In genomic region chr16:30406911-30407793, GRCh38 we compare ENCODE assay signal across 1 cellular context.
TF ChIP-seq lines count a peak whose summit lies in the region.

Gene ZNF771 (plus strand): TSS chr16:30407606. CDS start chr16:30408054, 448 bp downstream.

TF ChIP-seq in HepG2, 621 proteins besides CTCF, POLR2A, EP300 and RAD21 (continued from another document and continues in another):
- TF ChIP-seq ZIK1 (CRISPR knock-in tag; IDR thresholded peaks at IDR 0.05; ENCODE audit: borderline replicate concordance, low read depth) (peak; percentile 64; the same call in 1 of the 2 replicates), FOSL2 (CRISPR knock-in tag; IDR thresholded peaks at IDR 0.05) (peak; percentile 75), SNRNP70 (IDR thresholded peaks at IDR 0.05; ENCODE audit: low read depth, low read length) (no peak), FOXA1 (IDR thresholded peaks at IDR 0.05) (no peak), FOXA1 (CRISPR knock-in tag; IDR thresholded peaks at IDR 0.05) (no peak), ATF7-NPFF (CRISPR knock-in tag; IDR thresholded peaks at IDR 0.05; ENCODE audit: low read depth) (peak; percentile 84), SIX1 (CRISPR knock-in tag; IDR thresholded peaks at IDR 0.05; ENCODE audit: borderline replicate concordance) (no peak), MTA3 (CRISPR knock-in tag; IDR thresholded peaks at IDR 0.05) (no peak), JARID2 (CRISPR knock-in tag; IDR thresholded peaks at IDR 0.05; ENCODE audit: insufficient replicate concordance) (no peak), ZFP1 (CRISPR knock-in tag; IDR thresholded peaks at IDR 0.05) (no peak; the same call in 1 of the 2 replicates), HMG20B (CRISPR knock-in tag; conservative IDR thresholded peaks at IDR 0.05) (no peak), ZBTB10 (CRISPR knock-in tag; IDR thresholded peaks at IDR 0.05; ENCODE audit: borderline replicate concordance) (no peak), ARID2 (CRISPR knock-in tag; IDR thresholded peaks at IDR 0.05; ENCODE audit: borderline replicate concordance) (peak; percentile 90; the same call in 1 of the 2 replicates), RBM22 (optimal IDR thresholded peaks at IDR 0.05; ENCODE audit: low read length) (no peak), PAX8 (CRISPR knock-in tag; IDR thresholded peaks at IDR 0.05; ENCODE audit: borderline replicate concordance) (peak; percentile 85; the same call in 1 of the 2 replicates), SRY (CRISPR knock-in tag; IDR thresholded peaks at IDR 0.05) (peak; percentile 56), ZNF460 (CRISPR knock-in tag; IDR thresholded peaks at IDR 0.05; ENCODE audit: borderline replicate concordance) (no peak), ZNF234 (CRISPR knock-in tag; conservative IDR thresholded peaks at IDR 0.05) (0 out of 2 replicates have a peak, but pooled peaks have one; percentile 78), TP53 (CRISPR knock-in tag; conservative IDR thresholded peaks at IDR 0.05) (no peak), TFDP2 (CRISPR knock-in tag; IDR thresholded peaks at IDR 0.05) (peak; percentile 67), ZNF780A (CRISPR knock-in tag; IDR thresholded peaks at IDR 0.05) (no peak), ZNF704 (CRISPR knock-in tag; IDR thresholded peaks at IDR 0.05; ENCODE audit: borderline replicate concordance) (peak; percentile 94; the same call in 1 of the 2 replicates), NR0B2 (CRISPR knock-in tag; IDR thresholded peaks at IDR 0.05) (peak; percentile 90), NCOA2 (CRISPR knock-in tag; IDR thresholded peaks at IDR 0.05) (peak; percentile 40; the same call in 1 of the 2 replicates), ETS1 (CRISPR knock-in tag; IDR thresholded peaks at IDR 0.05) (no peak), MED1 (CRISPR knock-in tag; IDR thresholded peaks at IDR 0.05) (peak; percentile 56; the same call in 1 of the 2 replicates), FOXA3 (CRISPR knock-in tag; IDR thresholded peaks at IDR 0.05) (peak; percentile 11; the same call in 1 of the 2 replicates), ZNF326 (CRISPR knock-in tag; IDR thresholded peaks at IDR 0.05; ENCODE audit: borderline replicate concordance) (no peak), ZNF224 (CRISPR knock-in tag; IDR thresholded peaks at IDR 0.05) (peak; percentile 92; the same call in 1 of the 2 replicates), ZBTB46 (CRISPR knock-in tag; IDR thresholded peaks at IDR 0.05; ENCODE audit: borderline replicate concordance) (peak; percentile 47; the same call in 1 of the 2 replicates), TIGD3 (CRISPR knock-in tag; IDR thresholded peaks at IDR 0.05; ENCODE audit: borderline replicate concordance) (no peak), NCOA1 (CRISPR knock-in tag; IDR thresholded peaks at IDR 0.05) (peak; percentile 95), GZF1 (CRISPR knock-in tag; IDR thresholded peaks at IDR 0.05) (peak; percentile 85; the same call in 1 of the 2 replicates), ZFAT (CRISPR knock-in tag; conservative IDR thresholded peaks at IDR 0.05) (no peak), ZNF230 (CRISPR knock-in tag; IDR thresholded peaks at IDR 0.05) (peak; percentile 93; the same call in 1 of the 2 replicates), GFI1 (CRISPR knock-in tag; IDR thresholded peaks at IDR 0.05; ENCODE audit: borderline replicate concordance) (peak; percentile 78; the same call in 1 of the 2 replicates), ZNF674 (CRISPR knock-in tag; IDR thresholded peaks at IDR 0.05; ENCODE audit: low read depth) (peak; percentile 88; the same call in 1 of the 2 replicates), GABPA (IDR thresholded peaks at IDR 0.05; ENCODE audit: low read depth, low read length) (no peak), GABPA (CRISPR knock-in tag; IDR thresholded peaks at IDR 0.05; ENCODE audit: low read depth) (no peak), ZNF816 (CRISPR knock-in tag; IDR thresholded peaks at IDR 0.05; ENCODE audit: borderline replicate concordance) (no peak), SCMH1 (CRISPR knock-in tag; IDR thresholded peaks at IDR 0.05; ENCODE audit: borderline replicate concordance) (no peak), GATA4 (IDR thresholded peaks at IDR 0.05; ENCODE audit: borderline replicate concordance, low read depth) (no peak), NCOR1 (IDR thresholded peaks at IDR 0.05; ENCODE audit: borderline replicate concordance, low read length) (peak; percentile 44; the same call in 1 of the 2 replicates), HES4 (CRISPR knock-in tag; IDR thresholded peaks at IDR 0.05; ENCODE audit: borderline replicate concordance) (no peak; the same call in 1 of the 2 replicates), ZNF576 (CRISPR knock-in tag; IDR thresholded peaks at IDR 0.05) (no peak), ZFP36L2 (CRISPR knock-in tag; IDR thresholded peaks at IDR 0.05) (no peak), ZNF33B (CRISPR knock-in tag; IDR thresholded peaks at IDR 0.05) (peak; percentile 83; the same call in 1 of the 2 replicates), FOXP1 (IDR thresholded peaks at IDR 0.05) (no peak), FOXP1 (CRISPR knock-in tag; IDR thresholded peaks at IDR 0.05) (0 out of 2 replicates have a peak, but pooled peaks have one; percentile 13), HMGXB4 (CRISPR knock-in tag; IDR thresholded peaks at IDR 0.05; ENCODE audit: borderline replicate concordance in 1 of 2, low read depth in 1 of 2) (peak in 1 of 2 experiments; percentile 82; a peak in 3 of 4 replicates), MED13 (CRISPR knock-in tag; IDR thresholded peaks at IDR 0.05) (no peak), ZNF20 (CRISPR knock-in tag; IDR thresholded peaks at IDR 0.05) (no peak), MTA1 (CRISPR knock-in tag; IDR thresholded peaks at IDR 0.05; ENCODE audit: borderline replicate concordance) (peak; percentile 79), MAFG (CRISPR knock-in tag; IDR thresholded peaks at IDR 0.05) (no peak), MBD4 (IDR thresholded peaks at IDR 0.05; ENCODE audit: borderline replicate concordance, low read length) (no peak), SMAD9 (CRISPR knock-in tag; IDR thresholded peaks at IDR 0.05) (no peak), ZBTB1 (CRISPR knock-in tag; IDR thresholded peaks at IDR 0.05; ENCODE audit: borderline replicate concordance) (no peak), RBM39 (IDR thresholded peaks at IDR 0.05; ENCODE audit: low read depth, low read length, poor library complexity, severe bottlenecking) (peak; percentile 97), ONECUT2 (CRISPR knock-in tag; IDR thresholded peaks at IDR 0.05) (no peak), ZNF776 (CRISPR knock-in tag; IDR thresholded peaks at IDR 0.05) (peak; percentile 87; the same call in 1 of the 2 replicates), CHD2 (IDR thresholded peaks at IDR 0.05; ENCODE audit: low read depth, low read length) (peak; percentile 26; the same call in 1 of the 2 replicates), ZNF253 (CRISPR knock-in tag; IDR thresholded peaks at IDR 0.05; ENCODE audit: borderline replicate concordance) (peak; percentile 22; the same call in 1 of the 2 replicates), TERF1 (CRISPR knock-in tag; IDR thresholded peaks at IDR 0.05) (no peak; the same call in 1 of the 2 replicates)
